1 cellular context compared by ENCODE assay signal in the genomic region with DNA sequence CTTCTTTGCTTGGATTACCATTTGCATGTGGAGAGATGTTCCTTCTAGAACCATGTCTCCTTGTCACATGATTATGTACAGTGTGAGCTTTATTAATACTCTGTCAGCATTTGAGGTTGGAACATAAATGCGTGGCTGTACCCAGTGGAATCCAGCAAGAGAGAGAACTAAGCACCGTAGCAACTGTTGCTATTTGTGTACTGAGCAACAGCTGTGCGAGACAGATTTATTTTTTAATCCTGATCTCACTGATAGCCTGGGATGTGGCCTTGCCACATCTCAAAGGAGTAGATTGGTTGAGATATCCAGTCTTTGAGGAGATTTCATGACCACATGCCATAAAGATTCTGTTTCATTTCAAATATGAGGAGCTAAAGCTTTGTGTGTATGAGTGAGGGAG.
TF ChIP-seq lines count a peak whose summit lies in the region.

No MANE protein-coding gene starts in this region.

TF ChIP-seq in WTC11, 78 proteins besides CTCF, POLR2A, EP300 and RAD21 (continued from another document):
- TF ChIP-seq, protein P1, sequence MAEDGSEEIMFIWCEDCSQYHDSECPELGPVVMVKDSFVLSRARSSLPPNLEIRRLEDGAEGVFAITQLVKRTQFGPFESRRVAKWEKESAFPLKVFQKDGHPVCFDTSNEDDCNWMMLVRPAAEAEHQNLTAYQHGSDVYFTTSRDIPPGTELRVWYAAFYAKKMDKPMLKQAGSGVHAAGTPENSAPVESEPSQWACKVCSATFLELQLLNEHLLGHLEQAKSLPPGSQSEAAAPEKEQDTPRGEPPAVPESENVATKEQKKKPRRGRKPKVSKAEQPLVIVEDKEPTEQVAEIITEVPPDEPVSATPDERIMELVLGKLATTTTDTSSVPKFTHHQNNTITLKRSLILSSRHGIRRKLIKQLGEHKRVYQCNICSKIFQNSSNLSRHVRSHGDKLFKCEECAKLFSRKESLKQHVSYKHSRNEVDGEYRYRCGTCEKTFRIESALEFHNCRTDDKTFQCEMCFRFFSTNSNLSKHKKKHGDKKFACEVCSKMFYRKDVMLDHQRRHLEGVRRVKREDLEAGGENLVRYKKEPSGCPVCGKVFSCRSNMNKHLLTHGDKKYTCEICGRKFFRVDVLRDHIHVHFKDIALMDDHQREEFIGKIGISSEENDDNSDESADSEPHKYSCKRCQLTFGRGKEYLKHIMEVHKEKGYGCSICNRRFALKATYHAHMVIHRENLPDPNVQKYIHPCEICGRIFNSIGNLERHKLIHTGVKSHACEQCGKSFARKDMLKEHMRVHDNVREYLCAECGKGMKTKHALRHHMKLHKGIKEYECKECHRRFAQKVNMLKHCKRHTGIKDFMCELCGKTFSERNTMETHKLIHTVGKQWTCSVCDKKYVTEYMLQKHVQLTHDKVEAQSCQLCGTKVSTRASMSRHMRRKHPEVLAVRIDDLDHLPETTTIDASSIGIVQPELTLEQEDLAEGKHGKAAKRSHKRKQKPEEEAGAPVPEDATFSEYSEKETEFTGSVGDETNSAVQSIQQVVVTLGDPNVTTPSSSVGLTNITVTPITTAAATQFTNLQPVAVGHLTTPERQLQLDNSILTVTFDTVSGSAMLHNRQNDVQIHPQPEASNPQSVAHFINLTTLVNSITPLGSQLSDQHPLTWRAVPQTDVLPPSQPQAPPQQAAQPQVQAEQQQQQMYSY (CRISPR knock-in tag; IDR thresholded peaks at IDR 0.05): no peak
- TF ChIP-seq CDX4 (CRISPR knock-in tag; IDR thresholded peaks at IDR 0.05; ENCODE audit: borderline replicate concordance) (no peak), GRHL2 (CRISPR knock-in tag; IDR thresholded peaks at IDR 0.05; ENCODE audit: insufficient replicate concordance, severe bottlenecking) (no peak)
TF ChIP-seq in WTC11: peak in this region for 0.
